ENCODE assay signal across 1 cellular context in genomic region chr19:1068111-1069001, GRCh38.
TF ChIP-seq lines count a peak whose summit lies in the region.

No MANE protein-coding gene starts in this region.

TF ChIP-seq in GM23338, 12 proteins besides CTCF, POLR2A, EP300 and RAD21 (continued from another document):
- TF ChIP-seq, protein P1, sequence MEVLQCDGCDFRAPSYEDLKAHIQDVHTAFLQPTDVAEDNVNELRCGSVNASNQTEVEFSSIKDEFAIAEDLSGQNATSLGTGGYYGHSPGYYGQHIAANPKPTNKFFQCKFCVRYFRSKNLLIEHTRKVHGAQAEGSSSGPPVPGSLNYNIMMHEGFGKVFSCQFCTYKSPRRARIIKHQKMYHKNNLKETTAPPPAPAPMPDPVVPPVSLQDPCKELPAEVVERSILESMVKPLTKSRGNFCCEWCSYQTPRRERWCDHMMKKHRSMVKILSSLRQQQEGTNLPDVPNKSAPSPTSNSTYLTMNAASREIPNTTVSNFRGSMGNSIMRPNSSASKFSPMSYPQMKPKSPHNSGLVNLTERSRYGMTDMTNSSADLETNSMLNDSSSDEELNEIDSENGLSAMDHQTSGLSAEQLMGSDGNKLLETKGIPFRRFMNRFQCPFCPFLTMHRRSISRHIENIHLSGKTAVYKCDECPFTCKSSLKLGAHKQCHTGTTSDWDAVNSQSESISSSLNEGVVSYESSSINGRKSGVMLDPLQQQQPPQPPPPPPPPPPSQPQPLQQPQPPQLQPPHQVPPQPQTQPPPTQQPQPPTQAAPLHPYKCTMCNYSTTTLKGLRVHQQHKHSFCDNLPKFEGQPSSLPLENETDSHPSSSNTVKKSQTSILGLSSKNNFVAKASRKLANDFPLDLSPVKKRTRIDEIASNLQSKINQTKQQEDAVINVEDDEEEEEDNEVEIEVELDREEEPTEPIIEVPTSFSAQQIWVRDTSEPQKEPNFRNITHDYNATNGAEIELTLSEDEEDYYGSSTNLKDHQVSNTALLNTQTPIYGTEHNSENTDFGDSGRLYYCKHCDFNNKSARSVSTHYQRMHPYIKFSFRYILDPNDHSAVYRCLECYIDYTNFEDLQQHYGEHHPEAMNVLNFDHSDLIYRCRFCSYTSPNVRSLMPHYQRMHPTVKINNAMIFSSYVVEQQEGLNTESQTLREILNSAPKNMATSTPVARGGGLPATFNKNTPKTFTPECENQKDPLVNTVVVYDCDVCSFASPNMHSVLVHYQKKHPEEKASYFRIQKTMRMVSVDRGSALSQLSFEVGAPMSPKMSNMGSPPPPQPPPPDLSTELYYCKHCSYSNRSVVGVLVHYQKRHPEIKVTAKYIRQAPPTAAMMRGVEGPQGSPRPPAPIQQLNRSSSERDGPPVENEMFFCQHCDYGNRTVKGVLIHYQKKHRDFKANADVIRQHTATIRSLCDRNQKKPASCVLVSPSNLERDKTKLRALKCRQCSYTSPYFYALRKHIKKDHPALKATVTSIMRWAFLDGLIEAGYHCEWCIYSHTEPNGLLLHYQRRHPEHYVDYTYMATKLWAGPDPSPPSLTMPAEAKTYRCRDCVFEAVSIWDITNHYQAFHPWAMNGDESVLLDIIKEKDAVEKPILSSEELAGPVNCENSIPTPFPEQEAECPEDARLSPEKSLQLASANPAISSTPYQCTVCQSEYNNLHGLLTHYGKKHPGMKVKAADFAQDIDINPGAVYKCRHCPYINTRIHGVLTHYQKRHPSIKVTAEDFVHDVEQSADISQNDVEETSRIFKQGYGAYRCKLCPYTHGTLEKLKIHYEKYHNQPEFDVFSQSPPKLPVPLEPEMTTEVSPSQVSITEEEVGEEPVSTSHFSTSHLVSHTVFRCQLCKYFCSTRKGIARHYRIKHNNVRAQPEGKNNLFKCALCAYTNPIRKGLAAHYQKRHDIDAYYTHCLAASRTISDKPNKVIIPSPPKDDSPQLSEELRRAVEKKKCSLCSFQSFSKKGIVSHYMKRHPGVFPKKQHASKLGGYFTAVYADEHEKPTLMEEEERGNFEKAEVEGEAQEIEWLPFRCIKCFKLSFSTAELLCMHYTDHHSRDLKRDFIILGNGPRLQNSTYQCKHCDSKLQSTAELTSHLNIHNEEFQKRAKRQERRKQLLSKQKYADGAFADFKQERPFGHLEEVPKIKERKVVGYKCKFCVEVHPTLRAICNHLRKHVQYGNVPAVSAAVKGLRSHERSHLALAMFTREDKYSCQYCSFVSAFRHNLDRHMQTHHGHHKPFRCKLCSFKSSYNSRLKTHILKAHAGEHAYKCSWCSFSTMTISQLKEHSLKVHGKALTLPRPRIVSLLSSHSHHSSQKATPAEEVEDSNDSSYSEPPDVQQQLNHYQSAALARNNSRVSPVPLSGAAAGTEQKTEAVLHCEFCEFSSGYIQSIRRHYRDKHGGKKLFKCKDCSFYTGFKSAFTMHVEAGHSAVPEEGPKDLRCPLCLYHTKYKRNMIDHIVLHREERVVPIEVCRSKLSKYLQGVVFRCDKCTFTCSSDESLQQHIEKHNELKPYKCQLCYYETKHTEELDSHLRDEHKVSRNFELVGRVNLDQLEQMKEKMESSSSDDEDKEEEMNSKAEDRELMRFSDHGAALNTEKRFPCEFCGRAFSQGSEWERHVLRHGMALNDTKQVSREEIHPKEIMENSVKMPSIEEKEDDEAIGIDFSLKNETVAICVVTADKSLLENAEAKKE (CRISPR knock-in tag; IDR thresholded peaks at IDR 0.05): no peak
- TF ChIP-seq JUNB (IDR thresholded peaks at IDR 0.05; ENCODE audit: unreplicated experiment): no peak
- TF ChIP-seq, protein P2, sequence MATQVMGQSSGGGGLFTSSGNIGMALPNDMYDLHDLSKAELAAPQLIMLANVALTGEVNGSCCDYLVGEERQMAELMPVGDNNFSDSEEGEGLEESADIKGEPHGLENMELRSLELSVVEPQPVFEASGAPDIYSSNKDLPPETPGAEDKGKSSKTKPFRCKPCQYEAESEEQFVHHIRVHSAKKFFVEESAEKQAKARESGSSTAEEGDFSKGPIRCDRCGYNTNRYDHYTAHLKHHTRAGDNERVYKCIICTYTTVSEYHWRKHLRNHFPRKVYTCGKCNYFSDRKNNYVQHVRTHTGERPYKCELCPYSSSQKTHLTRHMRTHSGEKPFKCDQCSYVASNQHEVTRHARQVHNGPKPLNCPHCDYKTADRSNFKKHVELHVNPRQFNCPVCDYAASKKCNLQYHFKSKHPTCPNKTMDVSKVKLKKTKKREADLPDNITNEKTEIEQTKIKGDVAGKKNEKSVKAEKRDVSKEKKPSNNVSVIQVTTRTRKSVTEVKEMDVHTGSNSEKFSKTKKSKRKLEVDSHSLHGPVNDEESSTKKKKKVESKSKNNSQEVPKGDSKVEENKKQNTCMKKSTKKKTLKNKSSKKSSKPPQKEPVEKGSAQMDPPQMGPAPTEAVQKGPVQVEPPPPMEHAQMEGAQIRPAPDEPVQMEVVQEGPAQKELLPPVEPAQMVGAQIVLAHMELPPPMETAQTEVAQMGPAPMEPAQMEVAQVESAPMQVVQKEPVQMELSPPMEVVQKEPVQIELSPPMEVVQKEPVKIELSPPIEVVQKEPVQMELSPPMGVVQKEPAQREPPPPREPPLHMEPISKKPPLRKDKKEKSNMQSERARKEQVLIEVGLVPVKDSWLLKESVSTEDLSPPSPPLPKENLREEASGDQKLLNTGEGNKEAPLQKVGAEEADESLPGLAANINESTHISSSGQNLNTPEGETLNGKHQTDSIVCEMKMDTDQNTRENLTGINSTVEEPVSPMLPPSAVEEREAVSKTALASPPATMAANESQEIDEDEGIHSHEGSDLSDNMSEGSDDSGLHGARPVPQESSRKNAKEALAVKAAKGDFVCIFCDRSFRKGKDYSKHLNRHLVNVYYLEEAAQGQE (IDR thresholded peaks at IDR 0.05; ENCODE audit: unreplicated experiment): no peak
